Comparison of ENCODE assay signal across 8 cellular contexts in genomic region chr2:31319391-31320175, GRCh38.
DNase-seq lines count a peak whose midpoint lies in the region.

No MANE protein-coding gene starts in this region.

- H3K27me3 Mint-ChIP-seq in IgD-negative memory B cell: no peaks in the 10 kb centered on the region
- H3K27me3 Mint-ChIP-seq in activated CD4-positive, alpha-beta memory T cell treated with anti-CD3 and anti-CD28 coated beads for 36 hours: no peaks in the 10 kb centered on the region

- in situ Hi-C loops in G401 (cut with HindIII; ENCODE audit: low sequenced_read_pairs): no loop called here
- in situ Hi-C loops in ACHN (cut with HindIII; ENCODE audit: low pct_ligation_motif_present, low pct_unique_long_range_greater_than_20kb, low sequenced_read_pairs): no loop called here

- H3K4me1 Mint-ChIP-seq in IgD-negative memory B cell: peaks cover 51 to 57% (median 55%) of the 10 kb centered on the region in 3 donors
- peaks cover 57% of the 10 kb centered on the region for H3K4me1 Mint-ChIP-seq in activated CD4-positive, alpha-beta memory T cell treated with anti-CD3 and anti-CD28 coated beads for 36 hours (ENCODE audit: low read depth)

- intact Hi-C loops in activated CD4-positive, alpha-beta memory T cell treated with anti-CD3 and anti-CD28 coated beads for 36 hours (cut with micrococcal nuclease): loop anchor here (5.0 to 10.0 kb wide), 3 partner anchors 37 to 1172 kb away; partner anchors contain the start of gene YPEL5

- CTCF ChIA-PET in activated CD4-positive, alpha-beta memory T cell treated with anti-CD3 and anti-CD28 coated beads for 36 hours (lab: Charles Lee): no interaction called here

- H3K4me3 Mint-ChIP-seq in IgD-negative memory B cell: peak overlapping the region in 3 of 4 donors; percentile 1 to 83 (median 79)
- no peak overlapping the region for H3K4me3 Mint-ChIP-seq in activated CD4-positive, alpha-beta memory T cell treated with anti-CD3 and anti-CD28 coated beads for 36 hours

- DNase-seq in stimulated activated CD4-positive, alpha-beta T cell treated with anti-CD3 and anti-CD28 coated beads, Interleukin-15, amount 100 ng/mL, for 24 hours: peak; percentile 46
- DNase-seq in stimulated activated CD4-positive, alpha-beta T cell treated with anti-CD3 and anti-CD28 coated beads, Interleukin-4, amount 100 ng/mL, for 1 hour: no peak
- DNase-seq in activated CD4-positive, alpha-beta memory T cell treated with anti-CD3 and anti-CD28 coated beads for 36 hours: peak; percentile 65
- peak; percentile 87 for DNase-seq in iris pigment epithelial cell (ENCODE audit: low read depth)
- no peak for DNase-seq in G401 (ENCODE audit: low spot score)
- DNase-seq in cortex of kidney (lab: John Stamatoyannopoulos, UW): no peak
- no peak for DNase-seq in ACHN

- H3K36me3 Mint-ChIP-seq in IgD-negative memory B cell: no peaks in the 10 kb centered on the region
- no peaks in the 10 kb centered on the region for H3K36me3 Mint-ChIP-seq in activated CD4-positive, alpha-beta memory T cell treated with anti-CD3 and anti-CD28 coated beads for 36 hours

- no peaks in the 10 kb centered on the region for H3K9me3 Mint-ChIP-seq in IgD-negative memory B cell
- no peaks in the 10 kb centered on the region for H3K9me3 Mint-ChIP-seq in activated CD4-positive, alpha-beta memory T cell treated with anti-CD3 and anti-CD28 coated beads for 36 hours

- H3K27ac Mint-ChIP-seq in IgD-negative memory B cell: peak overlapping the region; percentile 61 to 84 (median 76)
- H3K27ac Mint-ChIP-seq in activated CD4-positive, alpha-beta memory T cell treated with anti-CD3 and anti-CD28 coated beads for 36 hours: no peak overlapping the region

- POLR2A ChIA-PET in activated CD4-positive, alpha-beta memory T cell treated with anti-CD3 and anti-CD28 coated beads for 36 hours (lab: Charles Lee): no interaction called here

Comparison
In these comparisons a context has a peak if more than half of its experiments do, and no peak if none do; other contexts are left out.
1. DNase-seq: peak in stimulated activated CD4-positive, alpha-beta T cell treated with anti-CD3 and anti-CD28 coated beads, Interleukin-15, amount 100 ng/mL, for 24 hours (single experiment), activated CD4-positive, alpha-beta memory T cell treated with anti-CD3 and anti-CD28 coated beads for 36 hours (single experiment) and iris pigment epithelial cell (single experiment); none in stimulated activated CD4-positive, alpha-beta T cell treated with anti-CD3 and anti-CD28 coated beads, Interleukin-4, amount 100 ng/mL, for 1 hour (single experiment), G401 (single experiment), cortex of kidney (single experiment) and ACHN (single experiment).